In the genomic region with DNA sequence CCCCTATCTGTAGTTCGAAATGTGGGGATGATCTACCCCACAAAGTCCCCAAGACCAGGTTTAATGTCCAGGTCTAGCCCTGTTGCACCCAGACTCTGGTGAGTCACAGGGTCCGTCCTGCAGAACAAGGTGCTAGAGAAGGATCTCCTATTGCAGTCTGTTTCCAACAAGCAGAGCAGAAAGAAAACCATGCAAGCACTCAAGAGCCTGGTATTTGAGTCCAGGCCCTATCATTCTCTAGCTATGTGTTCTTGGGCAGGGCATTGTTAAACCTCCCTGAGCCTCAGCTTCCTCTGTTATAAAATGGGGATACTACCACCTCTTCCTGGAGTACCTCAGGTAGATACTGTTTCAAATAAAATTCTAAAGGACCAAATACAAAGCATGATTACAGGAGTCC, we compare ENCODE assay signal across 17 cellular contexts.
"Had no signal": no experiment of that assay in that cellular context is flagged by ENCODE, and none has a peak within 500 bp of the region (broad histone marks: within the 10 kb centered on the region; RNA-seq: fewer than 3 reads in every experiment).

No MANE protein-coding gene starts in this region.

- H3K27ac ChIP-seq: coronary artery, foreskin keratinocyte, hepatocyte, neutrophil, right atrium auricular region, sigmoid colon, skin epidermis, testis, tibial nerve had no signal

- H3K36me3 ChIP-seq: neutrophil, right atrium auricular region, sigmoid colon, tibial nerve had no signal

- H3K27me3 ChIP-seq: foreskin keratinocyte, hepatocyte, right atrium auricular region, testis, tibial nerve had no signal

- DNase-seq: effector CD4-positive, alpha-beta T cell; head of caudate nucleus; mucosa of descending colon; naive thymus-derived CD8-positive, alpha-beta T cell; sigmoid colon; stimulated activated CD4-positive, alpha-beta T cell treated with anti-CD3 and anti-CD28 coated beads, Interleukin-2, amount 100 ng/mL, for 24 hours; stimulated activated CD4-positive, alpha-beta T cell treated with anti-CD3 and anti-CD28 coated beads, Interleukin-4, amount 100 ng/mL, for 4 hours; stimulated activated naive B cell treated with anti-CD40 and anti-IgM and Interleukin-4, amounts not matched to agents 10 μg/mL and 1 μg/mL and 100 μg/mL, for 72 hours; stimulated activated naive CD8-positive, alpha-beta T cell treated with anti-CD3 and anti-CD28 coated beads, Interleukin-15, amount 100 ng/mL, for 72 hours; testis had no signal

- H3K4me3 ChIP-seq: coronary artery, hepatocyte, mucosa of descending colon, right atrium auricular region, sigmoid colon, skin epidermis, testis, tibial nerve had no signal

- H3K4me2 ChIP-seq: hepatocyte had no signal

- H3K27ac Mint-ChIP-seq: stimulated activated naive B cell treated with anti-CD40 and anti-IgM and Interleukin-4, amounts not matched to agents 10 μg/mL and 1 μg/mL and 100 μg/mL, for 72 hours; stimulated activated naive CD8-positive, alpha-beta T cell treated with anti-CD3 and anti-CD28 coated beads, Interleukin-15, amount 100 ng/mL, for 72 hours had no signal

- H3K4me3 Mint-ChIP-seq: naive thymus-derived CD8-positive, alpha-beta T cell; stimulated activated naive B cell treated with anti-CD40 and anti-IgM and Interleukin-4, amounts not matched to agents 10 μg/mL and 1 μg/mL and 100 μg/mL, for 72 hours; stimulated activated naive CD8-positive, alpha-beta T cell treated with anti-CD3 and anti-CD28 coated beads, Interleukin-15, amount 100 ng/mL, for 72 hours had no signal

- H3K9me3 Mint-ChIP-seq: naive thymus-derived CD8-positive, alpha-beta T cell; stimulated activated naive B cell treated with anti-CD40 and anti-IgM and Interleukin-4, amounts not matched to agents 10 μg/mL and 1 μg/mL and 100 μg/mL, for 72 hours; stimulated activated naive CD8-positive, alpha-beta T cell treated with anti-CD3 and anti-CD28 coated beads, Interleukin-15, amount 100 ng/mL, for 72 hours had no signal

- H3K4me1 ChIP-seq: right atrium auricular region had no signal

- H2AFZ ChIP-seq: hepatocyte had no signal

- H3K9me3 ChIP-seq: mucosa of descending colon, neutrophil, right atrium auricular region, sigmoid colon, testis, tibial nerve had no signal

- H3K27me3 Mint-ChIP-seq: naive thymus-derived CD8-positive, alpha-beta T cell; stimulated activated naive B cell treated with anti-CD40 and anti-IgM and Interleukin-4, amounts not matched to agents 10 μg/mL and 1 μg/mL and 100 μg/mL, for 72 hours; stimulated activated naive CD8-positive, alpha-beta T cell treated with anti-CD3 and anti-CD28 coated beads, Interleukin-15, amount 100 ng/mL, for 72 hours had no signal
